ENCODE assay signal across 13 cellular contexts in the genomic region with DNA sequence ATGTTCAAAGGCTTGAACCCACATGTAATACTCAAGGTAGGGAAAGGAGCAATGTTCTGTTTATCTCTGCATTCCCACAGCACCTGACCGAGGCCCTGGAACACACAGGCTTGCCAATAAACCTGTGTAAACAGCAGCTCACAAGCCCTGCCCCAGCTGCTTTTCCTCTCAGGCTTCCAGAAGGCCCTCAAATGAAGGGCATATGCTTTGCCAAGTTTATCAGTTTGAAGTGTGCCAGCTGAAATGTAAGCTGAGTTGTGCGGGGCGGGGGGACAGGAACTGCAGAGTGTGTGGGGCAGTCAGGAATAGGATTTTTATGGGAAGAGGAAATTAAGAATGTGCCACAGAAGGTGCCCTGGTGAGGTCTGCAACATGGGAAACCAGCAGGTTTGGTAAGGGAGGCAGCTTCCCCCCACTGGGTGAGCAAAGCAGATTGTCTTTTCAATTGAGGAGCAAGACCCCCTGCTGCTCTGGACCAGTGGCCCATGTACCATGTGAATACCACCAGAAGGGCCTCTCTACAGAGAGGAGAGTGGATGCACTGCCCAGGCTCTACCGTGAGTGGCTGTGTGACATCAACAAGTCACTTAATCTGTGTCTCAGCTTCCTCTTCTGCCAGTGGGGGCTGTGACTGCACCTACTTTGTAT.
DNase-seq lines count a peak whose midpoint lies in the region; ATAC-seq and TF ChIP-seq lines count a peak whose summit lies in the region.
"Had no signal": no experiment of that assay in that cellular context is flagged by ENCODE, and none has a peak within 500 bp of the region (broad histone marks: within the 10 kb centered on the region; RNA-seq: fewer than 3 reads in every experiment).

No MANE protein-coding gene starts in this region.

- peak overlapping the region in 1 of 10 donors; percentile 53 for H3K27ac ChIP-seq in heart right ventricle
- H3K27ac ChIP-seq in transverse colon: peak overlapping the region in 1 of 4 donors; percentile 3
- no peak overlapping the region for H3K27ac ChIP-seq in foreskin keratinocyte
- H3K27ac ChIP-seq: SK-N-MC, suprapubic skin had no signal

- no peaks in the 10 kb centered on the region for H3K9me3 ChIP-seq in heart right ventricle
- no peaks in the 10 kb centered on the region for H3K9me3 ChIP-seq in transverse colon
- H3K9me3 ChIP-seq: suprapubic skin had no signal

- in situ Hi-C loops in transverse colon (cut with MboI; ENCODE audit: low pct_ligation_motif_present in 1 of 4, low pct_unique_long_range_greater_than_20kb in 1 of 4, low sequenced_read_pairs in 3 of 4) (no loop called here), GM13976 (cut with MboI; ENCODE audit: low sequenced_read_pairs, unreplicated experiment) (no loop called here)

- intact Hi-C loops in heart right ventricle (cut with DNase I): no loop called here
- intact Hi-C loops in transverse colon (cut with DNase I; ENCODE audit: low total_unique reads): no loop called here

- H3K4me3 ChIP-seq in heart right ventricle: no peak overlapping the region
- no peak overlapping the region for H3K4me3 ChIP-seq in transverse colon
- H3K4me3 ChIP-seq: SK-N-MC, suprapubic skin had no signal

- H3K4me1 ChIP-seq in heart right ventricle (peaks cover 0 to 36% (median 12%) of the 10 kb centered on the region in 9 donors), transverse colon (peaks cover 0 to 7% (median 6%) of the 10 kb centered on the region in 4 donors), foreskin keratinocyte (no peaks in the 10 kb centered on the region)

- DNase-seq in NCI-H1105 treated with DMSO at 0.1 percent for 48 hours (lab: John Stamatoyannopoulos, UW) (peak; percentile 90), NCI-H510A (lab: John Stamatoyannopoulos, UW) (peak; percentile 79), heart right ventricle (peak; percentile 15 to 38), transverse colon (peak; percentile 75), foreskin keratinocyte (no peak), GM13976 (ENCODE audit: low spot score) (no peak)
- DNase-seq: activated CD4-positive, CD25-positive, alpha-beta regulatory T cell; activated T-cell treated with anti-CD3 and anti-CD28 coated beads for 4 hours; aorta; effector memory CD4-positive, alpha-beta T cell had no signal

- TF ChIP-seq POLR2A in transverse colon (IDR thresholded peaks at IDR 0.05): no peak

- no peaks in the 10 kb centered on the region for H3K27me3 ChIP-seq in heart right ventricle
- H3K27me3 ChIP-seq in transverse colon: no peaks in the 10 kb centered on the region
- H3K27me3 ChIP-seq in foreskin keratinocyte: no peaks in the 10 kb centered on the region
- H3K27me3 ChIP-seq: suprapubic skin had no signal

- ATAC-seq in heart right ventricle (peak; percentile 61 to 91 (median 86)), foreskin keratinocyte (no peak), HG03097 (IDR thresholded peaks at IDR 0.05; ENCODE audit: low FRiP score, unreplicated experiment) (no peak)

- TF ChIP-seq CTCF in heart right ventricle (IDR thresholded peaks at IDR 0.05) (no peak), transverse colon (IDR thresholded peaks at IDR 0.05) (no peak), foreskin keratinocyte (conservative IDR thresholded peaks at IDR 0.05) (no peak), GM13976 (IDR thresholded peaks at IDR 0.05; ENCODE audit: borderline replicate concordance, control extremely low read depth, extremely low read depth, insufficient read depth, missing control alignments) (no peak)

- 29 to 45% methylated on average over 4 of the region's 4 CpGs for WGBS in heart right ventricle, 2 donors
- WGBS in transverse colon (ENCODE audit: low coverage in 1 of 2), 2 donors: 27% methylated on average over 4 of the region's 4 CpGs; no CpG with 5 or more reads in 1 of the 2 donors

- H3K36me3 ChIP-seq in heart right ventricle (no peaks in the 10 kb centered on the region), transverse colon (no peaks in the 10 kb centered on the region)
- H3K36me3 ChIP-seq: suprapubic skin had no signal

- no peak for TF ChIP-seq EP300 in transverse colon (IDR thresholded peaks at IDR 0.05; ENCODE audit: low read depth)

Comparison
In these comparisons a context has a peak if more than half of its experiments do, and no peak if none do; other contexts are left out.
1. DNase-seq: peak in NCI-H1105 treated with DMSO at 0.1 percent for 48 hours (single experiment), NCI-H510A (single experiment), heart right ventricle (2 of 2) and transverse colon (single experiment); none in foreskin keratinocyte (0 of 2) and GM13976 (single experiment).
2. ATAC-seq: peak in heart right ventricle (8 of 8); none in foreskin keratinocyte (single experiment) and HG03097 (single experiment).